19 cellular contexts compared by ENCODE assay signal in genomic region chr14:104423715-104424405, GRCh38.
A peak's percentile ranks its signal among the peaks of the same experiment; 100 is the strongest.
DNase-seq lines count a peak whose midpoint lies in the region; ATAC-seq and TF ChIP-seq lines count a peak whose summit lies in the region.
"Had no signal": no experiment of that assay in that cellular context is flagged by ENCODE, and none has a peak within 500 bp of the region (broad histone marks: within the 10 kb centered on the region; RNA-seq: fewer than 3 reads in every experiment).

No MANE protein-coding gene starts in this region.

- peak overlapping the region in 2 of 3 experiments; percentile 51 to 56 for H3K27ac Mint-ChIP-seq in nephron
- H3K27ac Mint-ChIP-seq: activated naive CD8-positive, alpha-beta T cell had no signal

- peak overlapping the region; percentile 40 to 84 (median 67); a peak in 19 of 22 replicates for H3K4me2 ChIP-seq in BLaER1 treated with 17β-estradiol and CSF1 and Interleukin-3, amounts not matched to agents 10 nM and 100 nM
- H3K4me2 ChIP-seq: KMS-11 had no signal

- H3K9me3 Mint-ChIP-seq in nephron: no peaks in the 10 kb centered on the region
- H3K9me3 Mint-ChIP-seq: activated T-cell treated with anti-CD3 and anti-CD28 coated beads, Interleukin-2, amount 50 U/mL, for 4 hours had no signal

- ATAC-seq in GM21786 (IDR thresholded peaks at IDR 0.05; ENCODE audit: unreplicated experiment) (no peak), HG03095 (IDR thresholded peaks at IDR 0.05; ENCODE audit: unreplicated experiment) (no peak)
- ATAC-seq: activated T-cell treated with anti-CD3 and anti-CD28 coated beads, Interleukin-2, amount 50 U/mL, for 4 hours; pancreas had no signal

- peaks cover 0 to 13% (median 5%) of the 10 kb centered on the region in 11 experiments; a peak in 6 of 22 replicates for H3K27me3 ChIP-seq in BLaER1 treated with 17β-estradiol and CSF1 and Interleukin-3, amounts not matched to agents 10 nM and 100 nM
- H3K27me3 ChIP-seq: pancreas, vagina had no signal

- no peak for TF ChIP-seq CTCF in nephron (IDR thresholded peaks at IDR 0.05; ENCODE audit: unreplicated experiment in 3 of 3)

- no peaks in the 10 kb centered on the region for H3K36me3 Mint-ChIP-seq in nephron (ENCODE audit: low read depth)
- H3K36me3 Mint-ChIP-seq: activated naive CD8-positive, alpha-beta T cell had no signal

- DNase-seq in AG20443 (ENCODE audit: low spot score): peak; percentile 10
- peak; percentile 73 for DNase-seq in NCI-H69 (lab: John Stamatoyannopoulos, UW)
- no peak for DNase-seq in inferior parietal cortex (ENCODE audit: extremely low spot score)
- DNase-seq: activated CD4-positive, alpha-beta T cell treated with anti-CD3 and anti-CD28 coated beads for 4 hours; activated T-cell treated with anti-CD3 and anti-CD28 coated beads, Interleukin-2, amount 50 U/mL, for 4 hours; AML-193; Calu3; dermis blood vessel endothelial cell; GF-D8; left ventricle myocardium superior; NCI-H1048 had no signal

- H3K4me1 Mint-ChIP-seq in nephron: peaks cover 42% of the 10 kb centered on the region

- H3K9me3 ChIP-seq in BLaER1 treated with 17β-estradiol and CSF1 and Interleukin-3, amounts not matched to agents 10 nM and 100 nM (replicated peaks in 1 of 11): no peaks in the 10 kb centered on the region
- H3K9me3 ChIP-seq: pancreas, vagina had no signal

- H3K36me3 ChIP-seq in BLaER1 treated with 17β-estradiol and CSF1 and Interleukin-3, amounts not matched to agents 10 nM and 100 nM: no peaks in the 10 kb centered on the region
- H3K36me3 ChIP-seq: pancreas, vagina had no signal

- H3K27ac ChIP-seq in BLaER1 treated with 17β-estradiol and CSF1 and Interleukin-3, amounts not matched to agents 10 nM and 100 nM: peak overlapping the region in 4 of 11 experiments; percentile 32 to 48 (median 40); a peak in 4 of 22 replicates
- H3K27ac ChIP-seq: KMS-11, pancreas, vagina had no signal

- peaks cover 38% of the 10 kb centered on the region for H3K27me3 Mint-ChIP-seq in nephron (ENCODE audit: low read depth)
- H3K27me3 Mint-ChIP-seq: activated naive CD8-positive, alpha-beta T cell had no signal

- H3K4me3 Mint-ChIP-seq in nephron: peak overlapping the region in 1 of 3 experiments; percentile 46
- H3K4me3 Mint-ChIP-seq: activated naive CD8-positive, alpha-beta T cell; activated T-cell treated with anti-CD3 and anti-CD28 coated beads, Interleukin-2, amount 50 U/mL, for 4 hours had no signal

- no peak overlapping the region for H3K4me3 ChIP-seq in BLaER1 treated with 17β-estradiol and CSF1 and Interleukin-3, amounts not matched to agents 10 nM and 100 nM
- H3K4me3 ChIP-seq: pancreas, vagina had no signal

- H3K4me1 ChIP-seq in BLaER1 treated with 17β-estradiol and CSF1 and Interleukin-3, amounts not matched to agents 10 nM and 100 nM: peaks cover 11 to 80% (median 55%) of the 10 kb centered on the region in 10 experiments; a peak in 19 of 20 replicates
- H3K4me1 ChIP-seq: pancreas had no signal

- H4K20me1 ChIP-seq in BLaER1 treated with 17β-estradiol and CSF1 and Interleukin-3, amounts not matched to agents 10 nM and 100 nM: no peaks in the 10 kb centered on the region

- H3K9ac ChIP-seq in BLaER1 treated with 17β-estradiol and CSF1 and Interleukin-3, amounts not matched to agents 10 nM and 100 nM: peak overlapping the region in 4 of 11 experiments; percentile 12 to 37 (median 32); a peak in 2 of 22 replicates
- H3K9ac ChIP-seq: KMS-11 had no signal
